Comparison of ENCODE assay signal across 2 cellular contexts in the genomic region with DNA sequence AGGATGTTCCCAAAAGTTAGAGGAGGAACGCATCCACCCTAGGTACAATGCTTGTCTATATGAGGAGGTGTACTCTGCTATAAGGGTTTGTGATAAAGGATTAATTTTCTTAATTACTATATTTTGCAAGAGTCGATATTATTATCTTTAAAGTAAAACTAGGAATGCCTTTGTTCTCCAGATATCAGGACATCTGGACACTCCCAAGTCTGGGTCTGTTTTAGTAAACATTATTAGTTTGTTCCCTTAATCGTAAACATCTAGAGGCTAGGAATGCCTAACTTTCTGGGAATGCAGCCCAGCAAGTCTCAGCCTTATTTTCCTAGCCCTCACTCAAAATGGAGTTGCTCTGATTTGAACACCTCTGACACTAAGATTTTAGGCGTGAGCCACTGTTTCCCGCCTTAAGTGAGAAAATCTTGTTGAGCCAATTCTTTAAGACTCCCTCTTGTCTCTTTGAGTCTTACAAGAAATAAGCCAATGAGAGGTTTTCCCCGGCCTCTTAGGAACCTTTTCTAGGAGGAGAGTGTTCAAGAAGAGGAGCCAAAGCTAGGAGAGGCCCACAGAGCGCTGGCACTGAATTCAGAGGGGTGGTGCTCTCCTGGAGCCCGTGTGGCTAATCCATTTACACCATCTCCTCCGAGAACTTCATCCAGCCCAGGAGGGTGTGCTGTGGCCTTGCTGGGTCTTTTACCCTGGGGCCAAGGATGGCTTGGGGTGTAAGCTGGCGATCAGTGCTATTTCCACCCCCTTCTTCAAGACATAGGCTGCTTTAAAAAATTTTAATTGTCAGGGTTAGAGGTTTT.
TF ChIP-seq lines count a peak whose summit lies in the region.

No MANE protein-coding gene starts in this region.

TF ChIP-seq in IMR-90, 13 proteins besides CTCF, POLR2A, EP300 and RAD21:
- TF ChIP-seq MAZ (IDR thresholded peaks at IDR 0.05; ENCODE audit: borderline replicate concordance, low read depth, low read length) (no peak), MXI1 (IDR thresholded peaks at IDR 0.05; ENCODE audit: borderline replicate concordance, low read depth, low read length) (no peak), SMC3 (IDR thresholded peaks at IDR 0.05; ENCODE audit: low read depth, low read length) (no peak), BHLHE40 (IDR thresholded peaks at IDR 0.05; ENCODE audit: low read depth, low read length) (no peak), NFE2L2 (IDR thresholded peaks at IDR 0.05; ENCODE audit: low read depth, low read length) (no peak), CHD1 (IDR thresholded peaks at IDR 0.05; ENCODE audit: low read depth, low read length) (no peak), RCOR1 (IDR thresholded peaks at IDR 0.05; ENCODE audit: insufficient replicate concordance, low read length) (no peak), CEBPB (IDR thresholded peaks at IDR 0.05; ENCODE audit: low read depth, low read length) (no peak), RFX5 (IDR thresholded peaks at IDR 0.05; ENCODE audit: low read depth, low read length) (no peak), MAFK (IDR thresholded peaks at IDR 0.05; ENCODE audit: low read depth, low read length) (no peak), FOS (IDR thresholded peaks at IDR 0.05; ENCODE audit: low read depth, low read length) (no peak)
- TF ChIP-seq, protein P1, sequence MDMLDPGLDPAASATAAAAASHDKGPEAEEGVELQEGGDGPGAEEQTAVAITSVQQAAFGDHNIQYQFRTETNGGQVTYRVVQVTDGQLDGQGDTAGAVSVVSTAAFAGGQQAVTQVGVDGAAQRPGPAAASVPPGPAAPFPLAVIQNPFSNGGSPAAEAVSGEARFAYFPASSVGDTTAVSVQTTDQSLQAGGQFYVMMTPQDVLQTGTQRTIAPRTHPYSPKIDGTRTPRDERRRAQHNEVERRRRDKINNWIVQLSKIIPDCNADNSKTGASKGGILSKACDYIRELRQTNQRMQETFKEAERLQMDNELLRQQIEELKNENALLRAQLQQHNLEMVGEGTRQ (IDR thresholded peaks at IDR 0.05; ENCODE audit: low read depth, low read length) = no peak
- TF ChIP-seq, protein P2, sequence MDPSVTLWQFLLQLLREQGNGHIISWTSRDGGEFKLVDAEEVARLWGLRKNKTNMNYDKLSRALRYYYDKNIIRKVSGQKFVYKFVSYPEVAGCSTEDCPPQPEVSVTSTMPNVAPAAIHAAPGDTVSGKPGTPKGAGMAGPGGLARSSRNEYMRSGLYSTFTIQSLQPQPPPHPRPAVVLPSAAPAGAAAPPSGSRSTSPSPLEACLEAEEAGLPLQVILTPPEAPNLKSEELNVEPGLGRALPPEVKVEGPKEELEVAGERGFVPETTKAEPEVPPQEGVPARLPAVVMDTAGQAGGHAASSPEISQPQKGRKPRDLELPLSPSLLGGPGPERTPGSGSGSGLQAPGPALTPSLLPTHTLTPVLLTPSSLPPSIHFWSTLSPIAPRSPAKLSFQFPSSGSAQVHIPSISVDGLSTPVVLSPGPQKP (IDR thresholded peaks at IDR 0.05; ENCODE audit: borderline replicate concordance, low read depth, low read length) = no peak

TF ChIP-seq in K562, 482 proteins besides CTCF, POLR2A, EP300 and RAD21:
- TF ChIP-seq ZNF253 (CRISPR knock-in tag; conservative IDR thresholded peaks at IDR 0.05) (no peak), MIER1 (IDR thresholded peaks at IDR 0.05; ENCODE audit: low read depth) (no peak), ELF1 (tag; IDR thresholded peaks at IDR 0.05) (no peak), FOXJ2 (tag; IDR thresholded peaks at IDR 0.05) (no peak), ADNP (tag; IDR thresholded peaks at IDR 0.05) (no peak), SLC30A9 (CRISPR knock-in tag; IDR thresholded peaks at IDR 0.05) (no peak), SIN3A (IDR thresholded peaks at IDR 0.05; ENCODE audit: borderline replicate concordance in 2 of 2, control insufficient read depth in 1 of 2, low read depth in 2 of 2, low read length in 2 of 2) (no peak), ETS2 (tag; IDR thresholded peaks at IDR 0.05; ENCODE audit: borderline replicate concordance, poor library complexity, severe bottlenecking) (no peak)
- TF ChIP-seq, protein P3, sequence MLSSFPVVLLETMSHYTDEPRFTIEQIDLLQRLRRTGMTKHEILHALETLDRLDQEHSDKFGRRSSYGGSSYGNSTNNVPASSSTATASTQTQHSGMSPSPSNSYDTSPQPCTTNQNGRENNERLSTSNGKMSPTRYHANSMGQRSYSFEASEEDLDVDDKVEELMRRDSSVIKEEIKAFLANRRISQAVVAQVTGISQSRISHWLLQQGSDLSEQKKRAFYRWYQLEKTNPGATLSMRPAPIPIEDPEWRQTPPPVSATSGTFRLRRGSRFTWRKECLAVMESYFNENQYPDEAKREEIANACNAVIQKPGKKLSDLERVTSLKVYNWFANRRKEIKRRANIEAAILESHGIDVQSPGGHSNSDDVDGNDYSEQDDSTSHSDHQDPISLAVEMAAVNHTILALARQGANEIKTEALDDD (IDR thresholded peaks at IDR 0.05) = no peak
- TF ChIP-seq, protein P4, sequence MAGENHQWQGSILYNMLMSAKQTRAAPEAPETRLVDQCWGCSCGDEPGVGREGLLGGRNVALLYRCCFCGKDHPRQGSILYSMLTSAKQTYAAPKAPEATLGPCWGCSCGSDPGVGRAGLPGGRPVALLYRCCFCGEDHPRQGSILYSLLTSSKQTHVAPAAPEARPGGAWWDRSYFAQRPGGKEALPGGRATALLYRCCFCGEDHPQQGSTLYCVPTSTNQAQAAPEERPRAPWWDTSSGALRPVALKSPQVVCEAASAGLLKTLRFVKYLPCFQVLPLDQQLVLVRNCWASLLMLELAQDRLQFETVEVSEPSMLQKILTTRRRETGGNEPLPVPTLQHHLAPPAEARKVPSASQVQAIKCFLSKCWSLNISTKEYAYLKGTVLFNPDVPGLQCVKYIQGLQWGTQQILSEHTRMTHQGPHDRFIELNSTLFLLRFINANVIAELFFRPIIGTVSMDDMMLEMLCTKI (IDR thresholded peaks at IDR 0.05; ENCODE audit: partially characterized antibody) = no peak
- TF ChIP-seq, protein P5, sequence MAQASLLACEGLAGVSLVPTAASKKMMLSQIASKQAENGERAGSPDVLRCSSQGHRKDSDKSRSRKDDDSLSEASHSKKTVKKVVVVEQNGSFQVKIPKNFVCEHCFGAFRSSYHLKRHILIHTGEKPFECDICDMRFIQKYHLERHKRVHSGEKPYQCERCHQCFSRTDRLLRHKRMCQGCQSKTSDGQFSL (CRISPR knock-in tag; IDR thresholded peaks at IDR 0.05) = no peak
- TF ChIP-seq, protein P5 (tag; IDR thresholded peaks at IDR 0.05) = no peak
